ENCODE assay signal across 19 cellular contexts in the genomic region with DNA sequence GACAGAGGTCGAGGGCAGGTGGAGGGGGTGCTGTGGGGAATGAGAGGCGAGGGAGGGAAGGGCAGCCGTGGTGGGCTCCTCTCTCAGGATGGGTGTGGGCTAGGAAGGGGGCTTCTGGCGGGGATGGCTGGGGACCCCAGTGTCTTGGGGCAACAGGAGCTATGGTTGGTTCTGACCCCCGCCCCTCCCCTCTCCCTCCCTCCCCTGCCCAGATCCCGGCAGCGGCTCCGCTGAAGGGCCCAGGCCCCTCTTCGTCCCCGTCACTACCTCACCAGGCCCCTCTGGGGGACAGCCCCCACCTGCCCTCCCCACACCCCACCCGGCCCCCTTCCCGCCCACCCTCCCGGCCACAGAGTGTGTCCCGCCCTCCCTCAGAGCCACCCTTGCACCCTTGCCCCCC.
"Had no signal": no experiment of that assay in that cellular context is flagged by ENCODE, and none has a peak within 500 bp of the region (broad histone marks: within the 10 kb centered on the region; RNA-seq: fewer than 3 reads in every experiment).

No MANE protein-coding gene starts in this region.

- H3K4me1 Mint-ChIP-seq: mesothelial cell of epicardium had no signal

- ATAC-seq: effector memory CD8-positive, alpha-beta T cell; foreskin keratinocyte; gastroesophageal sphincter; heart left ventricle; left cardiac atrium; left lung; left ventricle myocardium superior; lower lobe of right lung; mucosa of descending colon had no signal

- H3K27ac ChIP-seq: colonic mucosa, esophagus muscularis mucosa, foreskin keratinocyte, hepatocyte, left lung, lower lobe of right lung had no signal

- H3K4me3 Mint-ChIP-seq: dendritic cell treated with granulocyte-macrophage colony-stimulating factor and Interleukin-4, amounts not matched to agents 40 ng/mL and 50 ng/mL, for 4 days; effector memory CD8-positive, alpha-beta T cell; endodermal cell; mesothelial cell of epicardium had no signal

- H3K9me3 ChIP-seq: colonic mucosa, esophagus muscularis mucosa, gastroesophageal sphincter, heart left ventricle, left lung, lower lobe of right lung, mucosa of descending colon had no signal

- H3K27me3 Mint-ChIP-seq: dendritic cell treated with granulocyte-macrophage colony-stimulating factor and Interleukin-4, amounts not matched to agents 40 ng/mL and 50 ng/mL, for 4 days; effector memory CD8-positive, alpha-beta T cell had no signal

- H3K9me3 Mint-ChIP-seq: dendritic cell treated with granulocyte-macrophage colony-stimulating factor and Interleukin-4, amounts not matched to agents 40 ng/mL and 50 ng/mL, for 4 days; effector memory CD8-positive, alpha-beta T cell; mesothelial cell of epicardium had no signal

- H3K27me3 ChIP-seq: colonic mucosa, esophagus muscularis mucosa, foreskin keratinocyte, gastroesophageal sphincter, heart left ventricle, hepatocyte, left lung had no signal

- DNase-seq: colonic mucosa; cortex of kidney; effector CD8-positive, alpha-beta T cell; effector memory CD8-positive, alpha-beta T cell; endodermal cell; foreskin keratinocyte; hypothalamus; left cardiac atrium; left ventricle myocardium superior; lower lobe of right lung; mesenchymal stem cell; mucosa of descending colon had no signal

- H3K27ac Mint-ChIP-seq: dendritic cell treated with granulocyte-macrophage colony-stimulating factor and Interleukin-4, amounts not matched to agents 40 ng/mL and 50 ng/mL, for 4 days; effector memory CD8-positive, alpha-beta T cell; endodermal cell; mesothelial cell of epicardium had no signal
